ENCODE assay signal across 2 cellular contexts in genomic region chr2:46276652-46277051, GRCh38.
TF ChIP-seq lines count a peak whose summit lies in the region.

No MANE protein-coding gene starts in this region.

TF ChIP-seq in HCT116, 20 proteins besides CTCF, POLR2A, EP300 and RAD21 (continued from another document):
- TF ChIP-seq ZBTB33 (IDR thresholded peaks at IDR 0.05; ENCODE audit: extremely low read depth, insufficient replicate concordance, low read length) (no peak), FOSL1 (IDR thresholded peaks at IDR 0.05; ENCODE audit: low read depth) (no peak), ELF1 (IDR thresholded peaks at IDR 0.05; ENCODE audit: borderline replicate concordance, low read depth) (no peak), CBX3 (IDR thresholded peaks at IDR 0.05; ENCODE audit: low read depth) (no peak), MAX (IDR thresholded peaks at IDR 0.05) (no peak), ZFX (IDR thresholded peaks at IDR 0.05) (no peak), EZH2 (IDR thresholded peaks at IDR 0.05) (no peak)

TF ChIP-seq in liver, 16 proteins besides CTCF, POLR2A, EP300 and RAD21 (continued from another document):
- TF ChIP-seq ZBTB33 (IDR thresholded peaks at IDR 0.05) (no peak), MAX (IDR thresholded peaks at IDR 0.05) (no peak), SP1 (IDR thresholded peaks at IDR 0.05) (no peak), ATF3 (IDR thresholded peaks at IDR 0.05) (no peak), HNF4G (IDR thresholded peaks at IDR 0.05) (no peak), GABPA (IDR thresholded peaks at IDR 0.05 in 1 of 2, conservative IDR thresholded peaks at IDR 0.05 in 1 of 2) (no peak), FOXA1 (IDR thresholded peaks at IDR 0.05) (no peak), NR2F2 (IDR thresholded peaks at IDR 0.05) (no peak), YY1 (IDR thresholded peaks at IDR 0.05) (no peak)
